15 cellular contexts compared by ENCODE assay signal in the genomic region with DNA sequence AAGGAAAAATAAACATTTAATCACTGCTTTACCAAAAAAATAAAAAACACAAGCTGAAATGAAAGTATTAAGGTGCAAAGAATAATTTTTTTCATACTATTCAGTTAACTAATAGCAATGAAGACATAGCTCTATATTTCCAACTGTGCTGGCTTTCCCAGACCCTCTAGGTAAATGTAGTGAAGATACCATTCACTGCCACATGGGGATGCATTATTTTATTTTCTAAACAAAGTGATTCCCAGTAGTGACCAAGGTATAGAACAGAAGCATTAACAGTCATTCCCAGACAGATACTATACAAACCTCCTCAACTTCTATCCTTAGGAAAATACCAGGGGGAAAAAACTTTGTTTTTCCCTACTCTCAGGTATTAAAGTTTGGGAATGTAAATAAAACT. TPM values are rescaled to one million over a fixed set of nuclear protein-coding genes. Genes with fewer than 3 reads are reported as not detected.
DNase-seq lines count a peak whose midpoint lies in the region; ATAC-seq and TF ChIP-seq lines count a peak whose summit lies in the region.
"Had no signal": no experiment of that assay in that cellular context is flagged by ENCODE, and none has a peak within 500 bp of the region (broad histone marks: within the 10 kb centered on the region; RNA-seq: fewer than 3 reads in every experiment).

No MANE protein-coding gene starts in this region.

- H3K4me1 ChIP-seq in GM23248 (ENCODE audit: insufficient read depth): peaks cover 25% of the 10 kb centered on the region
- H3K4me1 ChIP-seq in mesenchymal stem cell (ENCODE audit: control insufficient read depth, insufficient read depth, low read depth, low read length): peaks cover 1% of the 10 kb centered on the region

- H4K8ac ChIP-seq in mesenchymal stem cell (ENCODE audit: low read length): no peak overlapping the region

- H3K4me3 ChIP-seq in AG10803 (ENCODE audit: low read length) (no peak overlapping the region), GM23248 (no peak overlapping the region), fibroblast of villous mesenchyme (ENCODE audit: low read depth, low read length) (no peak overlapping the region), mesenchymal stem cell (ENCODE audit: insufficient read depth in 1 of 2, low read depth in 1 of 2, low read length in 2 of 2) (no peak overlapping the region)
- H3K4me3 ChIP-seq: adrenal gland, vagina had no signal

- H2BK120ac ChIP-seq in mesenchymal stem cell (ENCODE audit: low read depth, low read length): no peak overlapping the region

- no peak overlapping the region for H3K4me2 ChIP-seq in GM23248 (ENCODE audit: unreplicated experiment)
- no peak overlapping the region for H3K4me2 ChIP-seq in mesenchymal stem cell (ENCODE audit: low read length, poor library complexity, severe bottlenecking)

- no peak overlapping the region for H2AK5ac ChIP-seq in mesenchymal stem cell (ENCODE audit: low read length, severe bottlenecking)

- no peak overlapping the region for H3K4ac ChIP-seq in mesenchymal stem cell (ENCODE audit: low read depth in 1 of 2, low read length in 2 of 2)

- H3K27me3 ChIP-seq in GM23248 (replicated peaks; ENCODE audit: insufficient read depth) (no peaks in the 10 kb centered on the region), mesenchymal stem cell (ENCODE audit: control insufficient read depth in 1 of 2, insufficient read depth in 1 of 2, low read length in 2 of 2) (no peaks in the 10 kb centered on the region)
- H3K27me3 ChIP-seq: adrenal gland, vagina had no signal

- no peak overlapping the region for H2BK15ac ChIP-seq in mesenchymal stem cell (ENCODE audit: low read depth, poor library complexity, severe bottlenecking)

- in situ Hi-C loops in GM23248 (cut with MboI): no loop called here
- in situ Hi-C loops in SK-MEL-5 (cut with HindIII; ENCODE audit: low pct_unique_long_range_greater_than_20kb, low sequenced_read_pairs): no loop called here

- H2AFZ ChIP-seq in GM23248 (no peak overlapping the region), mesenchymal stem cell (ENCODE audit: low read depth, low read length) (no peak overlapping the region)

- H3K9me2 ChIP-seq in GM23248 (ENCODE audit: insufficient read depth): no peaks in the 10 kb centered on the region

- H3K9ac ChIP-seq in GM23248 (no peak overlapping the region), mesenchymal stem cell (ENCODE audit: low read length) (no peak overlapping the region)

- H3K9me3 ChIP-seq in GM23248 (ENCODE audit: low read depth) (no peaks in the 10 kb centered on the region), mesenchymal stem cell (ENCODE audit: control insufficient read depth, low read length) (no peaks in the 10 kb centered on the region)
- H3K9me3 ChIP-seq: adrenal gland, vagina had no signal

- no peak overlapping the region for H2BK12ac ChIP-seq in mesenchymal stem cell (ENCODE audit: low read length in 2 of 2)

- no peak overlapping the region for H3K23ac ChIP-seq in mesenchymal stem cell (ENCODE audit: low read length in 2 of 2)

- peak; percentile 11; the same call in 1 of the 2 replicates for TF ChIP-seq CTCF in AG10803 (conservative IDR thresholded peaks at IDR 0.05; ENCODE audit: low read length)
- peak; percentile 15 for TF ChIP-seq CTCF in fibroblast of villous mesenchyme (IDR thresholded peaks at IDR 0.05; ENCODE audit: insufficient read depth, low read depth, low read length)

- no peaks in the 10 kb centered on the region for H4K20me1 ChIP-seq in GM23248 (ENCODE audit: insufficient read depth)

- no peak overlapping the region for H4K91ac ChIP-seq in mesenchymal stem cell (ENCODE audit: low read length)

- H3K18ac ChIP-seq in mesenchymal stem cell (ENCODE audit: low read depth in 1 of 2, low read length in 2 of 2): no peak overlapping the region

- ATAC-seq in HG03039 (IDR thresholded peaks at IDR 0.05; ENCODE audit: unreplicated experiment): no peak
- ATAC-seq: right cardiac atrium had no signal

- H3K36me3 ChIP-seq in GM23248 (ENCODE audit: low read depth): peaks cover 45% of the 10 kb centered on the region
- peaks cover 0 to 86% of the 10 kb centered on the region in 2 experiments for H3K36me3 ChIP-seq in mesenchymal stem cell (ENCODE audit: control insufficient read depth in 1 of 2, insufficient read depth in 2 of 2, low read depth in 1 of 2, low read length in 2 of 2)

- H3K27ac ChIP-seq in GM23248 (no peak overlapping the region), mesenchymal stem cell (ENCODE audit: low read length, poor library complexity, severe bottlenecking) (no peak overlapping the region)
- H3K27ac ChIP-seq: adrenal gland, vagina had no signal

- no peak overlapping the region for H3K14ac ChIP-seq in mesenchymal stem cell (ENCODE audit: low read length in 2 of 2)

- no peak overlapping the region for H2BK5ac ChIP-seq in mesenchymal stem cell (ENCODE audit: low read depth, low read length, poor library complexity, severe bottlenecking)

- peaks cover 8% of the 10 kb centered on the region; the same call in 1 of the 2 replicates for H3K79me2 ChIP-seq in GM23248 (ENCODE audit: insufficient read depth)

- peaks cover 1% of the 10 kb centered on the region for H3K79me1 ChIP-seq in mesenchymal stem cell (replicated peaks; ENCODE audit: low read length, poor library complexity, severe bottlenecking)

- no peak for DNase-seq in AG10803 (ENCODE audit: low read depth)
- DNase-seq in GM23248: peak; percentile 7
- DNase-seq in SK-MEL-5 (ENCODE audit: low read depth, low spot score): peak; percentile 26
- no peak for DNase-seq in fibroblast of villous mesenchyme (ENCODE audit: low read depth)
- DNase-seq in GM19240 (ENCODE audit: insufficient read length, low spot score): no peak
- DNase-seq in kidney glomerular epithelial cell (lab: John Stamatoyannopoulos, UW): no peak
- DNase-seq in mesenchymal stem cell: no peak
- DNase-seq: activated CD8-positive, alpha-beta memory T cell treated with anti-CD3 and anti-CD28 coated beads for 24 hours; adrenal gland; foreskin melanocyte; midbrain; right cardiac atrium; stimulated activated CD4-positive, alpha-beta T cell treated with anti-CD3 and anti-CD28 coated beads, Interleukin-2, amount 100 ng/mL, for 24 hours had no signal

- H3F3A ChIP-seq in GM23248 (ENCODE audit: insufficient read depth): peaks cover 20% of the 10 kb centered on the region

RNA-seq across cellular contexts. Expression of gene ANTXR2, which starts 39.4 kb away (rescaled TPM):
- 84.0 and 87.5 TPM in 2 replicates for total RNA-seq in GM23248 (2014; rRNA removed; shearing (Covaris generic))
- polyA plus RNA-seq in GM23248 (2016; fragmentation: Nextera tagmentation; extraction: Ambion mirVana): 74.9 and 77.2 TPM in 2 replicates
- 2.3 and 4.4 TPM in 2 replicates for total RNA-seq in SK-MEL-5 (2014; rRNA removed; shearing (Covaris generic))
- polyA plus RNA-seq in SK-MEL-5 (2015; cell fraction: cytosol; rRNA removed): 3.9 and 4.8 TPM in 2 replicates
- polyA plus RNA-seq in SK-MEL-5 (2015; cell fraction: nucleus; rRNA removed): 2.2 and 4.0 TPM in 2 replicates
- 105 and 107 TPM in 2 replicates for total RNA-seq in fibroblast of villous mesenchyme
- 80.9 TPM for polyA plus RNA-seq in mesenchymal stem cell (2013, experiment 1 of 2)
- polyA plus RNA-seq in mesenchymal stem cell (2013, experiment 2 of 2): 84.2 TPM

Comparison
In these comparisons a context has a peak if more than half of its experiments do, and no peak if none do; other contexts are left out.
1. DNase-seq: peak in GM23248 (single experiment) and SK-MEL-5 (single experiment); none in AG10803 (single experiment), fibroblast of villous mesenchyme (single experiment), GM19240 (single experiment), kidney glomerular epithelial cell (single experiment) and mesenchymal stem cell (single experiment).
2. RNA of gene ANTXR2, which starts 39.4 kb away (total RNA-seq): 105 to 107 TPM in fibroblast of villous mesenchyme and 84.0 to 87.5 TPM in GM23248; 2.3 to 4.4 TPM in SK-MEL-5; every median in the first group is over 10 times any median in the second.